22 cellular contexts compared by ENCODE assay signal in genomic region chr4:6332669-6333050, GRCh38.
"Had no signal": no experiment of that assay in that cellular context is flagged by ENCODE, and none has a peak within 500 bp of the region (broad histone marks: within the 10 kb centered on the region; RNA-seq: fewer than 3 reads in every experiment).

No MANE protein-coding gene starts in this region.

- FAIRE-seq: bronchial epithelial cell had no signal

- H3K4me1 ChIP-seq: adrenal gland, ascending aorta, breast epithelium had no signal

- H3K27ac ChIP-seq: adrenal gland, ascending aorta, body of pancreas, brain microvascular endothelial cell, breast epithelium, cardiac muscle cell had no signal

- H3K4me3 ChIP-seq: adrenal gland, ascending aorta, body of pancreas, breast epithelium, cardiac muscle cell had no signal

- DNase-seq: activated effector memory CD4-positive, alpha-beta T cell treated with Interleukin-2 at 50 U/mL for 16 hours; activated gamma-delta T cell; activated naive CD4-positive, alpha-beta T cell; activated naive CD4-positive, alpha-beta T cell treated with anti-CD3 and anti-CD28 coated beads, Interleukin-2, amount 50 U/mL, for 16 hours; activated naive CD8-positive, alpha-beta T cell treated with anti-CD3 and anti-CD28 coated beads for 36 hours; activated naive CD8-positive, alpha-beta T cell treated with anti-CD3 and anti-CD28 coated beads, Interleukin-2, amount 10 ng/mL, durations not matched to agents 7 days and 5 days; activated T-cell treated with anti-CD3 and anti-CD28 coated beads, Interleukin-2, amount 50 U/mL, for 1 hour; activated T-cell treated with anti-CD3 and anti-CD28 coated beads, Interleukin-2, amount 50 U/mL, for 4 hours; amniotic stem cell; aorta; central memory CD4-positive, alpha-beta T cell had no signal

- H3K9me3 ChIP-seq: adrenal gland, ascending aorta, body of pancreas had no signal

- H3K27me3 ChIP-seq: adrenal gland had no signal

- H3K36me3 ChIP-seq: adrenal gland, ascending aorta, brain microvascular endothelial cell, breast epithelium, cardiac muscle cell had no signal

- ATAC-seq: activated naive CD4-positive, alpha-beta T cell treated with anti-CD3 and anti-CD28 coated beads, Interleukin-2, amount 50 U/mL, for 72 hours; activated naive CD8-positive, alpha-beta T cell treated with anti-CD3 and anti-CD28 coated beads, Interleukin-2, amount 50 U/mL, for 24 hours; activated T-cell treated with anti-CD3 and anti-CD28 coated beads, Interleukin-2, amount 50 U/mL, for 4 hours; activated T-cell treated with anti-CD3 and anti-CD28 coated beads, Interleukin-2, amount 50 U/mL, for 72 hours; activated T-helper 17 cell treated with anti-CD3 and anti-CD28 coated beads, Interleukin-2, amount 50 U/mL, for 72 hours had no signal
